Comparison of ENCODE assay signal across 13 cellular contexts in the genomic region with DNA sequence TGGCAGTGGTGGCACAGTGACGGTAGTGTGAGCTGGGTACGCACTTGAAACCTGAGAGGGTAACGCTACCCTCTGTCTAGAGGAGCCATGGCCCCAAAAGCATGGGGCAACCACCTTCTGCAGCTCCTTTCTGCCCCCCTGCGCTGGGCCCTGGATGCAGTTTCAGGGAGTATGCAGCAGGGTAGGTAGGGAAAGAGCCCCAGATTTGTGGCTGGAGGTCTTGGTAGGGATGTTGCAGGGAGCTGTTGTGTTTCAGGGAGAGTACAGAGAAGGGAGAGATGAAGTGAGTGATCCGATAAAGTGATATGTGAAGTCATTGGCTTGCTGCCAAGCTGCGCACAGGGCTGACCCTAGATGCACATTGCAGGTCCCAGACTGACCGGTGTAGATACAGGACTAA. TPM values are rescaled to one million over a fixed set of nuclear protein-coding genes. Genes with fewer than 3 reads are reported as not detected.
DNase-seq lines count a peak whose midpoint lies in the region; ATAC-seq and TF ChIP-seq lines count a peak whose summit lies in the region.
"Had no signal": no experiment of that assay in that cellular context is flagged by ENCODE, and none has a peak within 500 bp of the region (broad histone marks: within the 10 kb centered on the region; RNA-seq: fewer than 3 reads in every experiment).

No MANE protein-coding gene starts in this region.

- H3K27me3 Mint-ChIP-seq in activated T-cell treated with anti-CD3 and anti-CD28 coated beads, Interleukin-2, amount 50 U/mL, for 72 hours (ENCODE audit: low read depth): no peaks in the 10 kb centered on the region
- H3K27me3 Mint-ChIP-seq in H9 (ENCODE audit: low read depth): peaks cover 37% of the 10 kb centered on the region
- H3K27me3 Mint-ChIP-seq in naive thymus-derived CD4-positive, alpha-beta T cell: no peaks in the 10 kb centered on the region

- H3K4me3 ChIP-seq in gastrocnemius medialis: no peak overlapping the region
- no peak overlapping the region for H3K4me3 ChIP-seq in naive thymus-derived CD4-positive, alpha-beta T cell (ENCODE audit: low read length)

- H4K91ac ChIP-seq in H9 (ENCODE audit: insufficient read length, low read depth, low read length): no peak overlapping the region

- peak overlapping the region; percentile 64 for H4K5ac ChIP-seq in H9 (ENCODE audit: insufficient read length, low read depth, low read length)

- peak overlapping the region; percentile 1 for H3K27ac Mint-ChIP-seq in activated T-cell treated with anti-CD3 and anti-CD28 coated beads, Interleukin-2, amount 50 U/mL, for 72 hours
- H3K27ac Mint-ChIP-seq in H9: no peak overlapping the region
- peak overlapping the region in 2 of 9 donors; percentile 3 to 50 for H3K27ac Mint-ChIP-seq in naive thymus-derived CD4-positive, alpha-beta T cell

- no peak overlapping the region for H2BK12ac ChIP-seq in H9 (ENCODE audit: insufficient read length, low read depth, low read length)

- H3K9me3 ChIP-seq in H9 (ENCODE audit: control insufficient read depth, low read depth, low read length) (no peaks in the 10 kb centered on the region), gastrocnemius medialis (no peaks in the 10 kb centered on the region)
- no peaks in the 10 kb centered on the region for H3K9me3 ChIP-seq in naive thymus-derived CD4-positive, alpha-beta T cell (ENCODE audit: control insufficient read depth in 2 of 3, low read length in 3 of 3)
- H3K9me3 ChIP-seq: BE2C had no signal

- H4K20me1 ChIP-seq in H9 (ENCODE audit: control insufficient read depth, insufficient read depth, insufficient read length): no peaks in the 10 kb centered on the region

- H3K79me1 ChIP-seq in H9 (ENCODE audit: insufficient read depth, low read depth, low read length, poor library complexity, severe bottlenecking): no peaks in the 10 kb centered on the region

- no peak for DNase-seq in activated T-cell treated with anti-CD3 and anti-CD28 coated beads, Interleukin-2, amount 50 U/mL, for 72 hours
- no peak for DNase-seq in activated T-cell treated with anti-CD3 and anti-CD28 coated beads for 4 hours
- no peak for DNase-seq in H9
- DNase-seq in gastrocnemius medialis: peak in 1 of 2 donors; percentile 59
- no peak for DNase-seq in mucosa of gallbladder (ENCODE audit: low spot score)
- no peak for DNase-seq in NK-92 treated with Interleukin-12 subunit alpha and Interleukin-12 subunit beta, amount 100 ng/mL, for 24 hours (lab: John Stamatoyannopoulos, UW)
- no peak for DNase-seq in naive thymus-derived CD4-positive, alpha-beta T cell
- DNase-seq: activated CD8-positive, alpha-beta memory T cell treated with anti-CD3 and anti-CD28 coated beads, Interleukin-2, amount 50 U/mL, for 48 hours; BE2C; NCI-H1694; stimulated activated CD4-positive, alpha-beta T cell treated with anti-CD3 and anti-CD28 coated beads, Interleukin-4, amount 100 ng/mL, for 4 hours; T1000 had no signal

- H3K9me3 Mint-ChIP-seq in activated T-cell treated with anti-CD3 and anti-CD28 coated beads, Interleukin-2, amount 50 U/mL, for 72 hours: no peaks in the 10 kb centered on the region
- H3K9me3 Mint-ChIP-seq in H9: no peaks in the 10 kb centered on the region; a peak in 1 of 5 replicates
- peaks cover 0 to 11% (median 0%) of the 10 kb centered on the region in 11 donors for H3K9me3 Mint-ChIP-seq in naive thymus-derived CD4-positive, alpha-beta T cell

- H3K4me1 Mint-ChIP-seq in activated T-cell treated with anti-CD3 and anti-CD28 coated beads, Interleukin-2, amount 50 U/mL, for 72 hours (ENCODE audit: low read depth): peaks cover 14% of the 10 kb centered on the region
- H3K4me1 Mint-ChIP-seq in H9: peaks cover 31 to 36% of the 10 kb centered on the region in 2 experiments
- H3K4me1 Mint-ChIP-seq in naive thymus-derived CD4-positive, alpha-beta T cell: peaks cover 7 to 44% (median 40%) of the 10 kb centered on the region in 7 donors

- H3K36me3 ChIP-seq in gastrocnemius medialis: no peaks in the 10 kb centered on the region
- peaks cover 0 to 7% (median 0%) of the 10 kb centered on the region in 3 experiments for H3K36me3 ChIP-seq in naive thymus-derived CD4-positive, alpha-beta T cell (ENCODE audit: control insufficient read depth in 2 of 3, insufficient read depth in 3 of 3, low read length in 3 of 3)
- H3K36me3 ChIP-seq: BE2C had no signal

- H4K8ac ChIP-seq in H9 (replicated peaks; ENCODE audit: insufficient read length, low read depth, low read length): no peak overlapping the region

- no peak for TF ChIP-seq POLR2A in gastrocnemius medialis (IDR thresholded peaks at IDR 0.05)

- no peak overlapping the region for H3K56ac ChIP-seq in H9 (ENCODE audit: insufficient read length, low read depth, low read length)

- no peaks in the 10 kb centered on the region for H3K23me2 ChIP-seq in H9 (ENCODE audit: insufficient read length, low read depth, low read length, poor library complexity, severe bottlenecking)

- no peak overlapping the region for H3K18ac ChIP-seq in H9 (ENCODE audit: insufficient read length, low read depth, low read length)

- no peak overlapping the region; the same call in 1 of the 2 replicates for H3K14ac ChIP-seq in H9 (ENCODE audit: insufficient read depth, low read length)

- no peak overlapping the region for H3K4me2 ChIP-seq in H9 (ENCODE audit: insufficient read depth, insufficient read length, low read length)

- H3K4me3 Mint-ChIP-seq in activated T-cell treated with anti-CD3 and anti-CD28 coated beads, Interleukin-2, amount 50 U/mL, for 72 hours: no peak overlapping the region
- no peak overlapping the region for H3K4me3 Mint-ChIP-seq in H9
- H3K4me3 Mint-ChIP-seq in naive thymus-derived CD4-positive, alpha-beta T cell: no peak overlapping the region

- H2BK15ac ChIP-seq in H9 (ENCODE audit: low read depth, low read length): no peak overlapping the region

- peaks cover 0 to 5% of the 10 kb centered on the region in 2 donors for H3K36me3 Mint-ChIP-seq in activated T-cell treated with anti-CD3 and anti-CD28 coated beads, Interleukin-2, amount 50 U/mL, for 72 hours (ENCODE audit: insufficient read depth in 2 of 2)
- peaks cover 0 to 9% (median 8%) of the 10 kb centered on the region in 3 experiments; a peak in 6 of 7 replicates for H3K36me3 Mint-ChIP-seq in H9 (ENCODE audit: insufficient read depth in 1 of 3, low read depth in 3 of 3)
- H3K36me3 Mint-ChIP-seq in naive thymus-derived CD4-positive, alpha-beta T cell: peaks cover 0 to 6% (median 0%) of the 10 kb centered on the region in 5 donors

- no peak overlapping the region for H3K9ac ChIP-seq in H9 (ENCODE audit: extremely low read depth, insufficient read length, low read length)

- TF ChIP-seq CTCF in H9 (conservative IDR thresholded peaks at IDR 0.05) (no peak), VCaP (conservative IDR thresholded peaks at IDR 0.05) (no peak), gastrocnemius medialis (IDR thresholded peaks at IDR 0.05 in 4 of 5, conservative IDR thresholded peaks at IDR 0.05 in 1 of 5) (no peak)

- POLR2A ChIA-PET in naive thymus-derived CD4-positive, alpha-beta T cell (lab: Charles Lee): interaction anchor here (1.2 to 7.6 kb wide), 6 partner anchors 11 to 104 kb away, joined by 3 to 66 read pairs (median 38); a partner anchor contains a TSS

- no peak overlapping the region for H3T11ph ChIP-seq in H9 (ENCODE audit: low read length)

- in situ Hi-C loops in gastrocnemius medialis (cut with MboI; ENCODE audit: low sequenced_read_pairs in 4 of 4): no loop called here

- CTCF ChIA-PET in naive thymus-derived CD4-positive, alpha-beta T cell (lab: Charles Lee): interaction anchor here (2.1 kb wide), 1 partner anchor 13 kb away, joined by 7 read pairs; no protein-coding TSS in a partner anchor

- peaks cover 10% of the 10 kb centered on the region; the same call in 1 of the 2 replicates for H3K4me1 ChIP-seq in H9 (ENCODE audit: insufficient read depth, low read length)
- peaks cover 60 to 73% of the 10 kb centered on the region in 2 donors for H3K4me1 ChIP-seq in gastrocnemius medialis
- H3K4me1 ChIP-seq in naive thymus-derived CD4-positive, alpha-beta T cell (ENCODE audit: control insufficient read depth in 2 of 2, insufficient read depth in 2 of 2, low read length in 2 of 2): peaks cover 0 to 18% of the 10 kb centered on the region in 2 donors

- intact Hi-C loops in gastrocnemius medialis (cut with DNase I; ENCODE audit: low total_unique reads): loop anchor here (5.0 kb wide), 2 partner anchors 254 to 514 kb away; a partner anchor contains a TSS
- intact Hi-C loops in naive thymus-derived CD4-positive, alpha-beta T cell (cut with micrococcal nuclease): no loop called here

- no peak overlapping the region for H2BK20ac ChIP-seq in H9 (ENCODE audit: low read depth, low read length, poor library complexity, severe bottlenecking)

- H3K27me3 ChIP-seq in H9 (ENCODE audit: insufficient read depth, low read length): no peaks in the 10 kb centered on the region
- no peaks in the 10 kb centered on the region for H3K27me3 ChIP-seq in gastrocnemius medialis
- no peaks in the 10 kb centered on the region for H3K27me3 ChIP-seq in naive thymus-derived CD4-positive, alpha-beta T cell (ENCODE audit: control insufficient read depth in 2 of 2, insufficient read depth in 2 of 2, low read length in 2 of 2)
- H3K27me3 ChIP-seq: BE2C had no signal

- H3K27ac ChIP-seq in H9 (ENCODE audit: insufficient read length, low read depth, low read length) (no peak overlapping the region), VCaP (peak overlapping the region; percentile 27; the same call in 1 of the 2 replicates), gastrocnemius medialis (peak overlapping the region in 3 of 4 donors; percentile 88 to 95 (median 93))
- no peak overlapping the region for H3K27ac ChIP-seq in naive thymus-derived CD4-positive, alpha-beta T cell (ENCODE audit: low read depth, low read length)

- no peak overlapping the region for H2AFZ ChIP-seq in H9 (ENCODE audit: low read length)

- H3K23ac ChIP-seq in H9 (ENCODE audit: insufficient read length, low read depth, low read length): no peak overlapping the region

- no peak for ATAC-seq in activated T-cell treated with anti-CD3 and anti-CD28 coated beads, Interleukin-2, amount 50 U/mL, for 72 hours (replicated peaks in 1 of 2)
- ATAC-seq in gastrocnemius medialis: peak; percentile 17 to 20
- no peak for ATAC-seq in naive thymus-derived CD4-positive, alpha-beta T cell

- no peaks in the 10 kb centered on the region for H3K79me2 ChIP-seq in H9 (ENCODE audit: insufficient read depth, low read length)

- H2AK5ac ChIP-seq in H9 (ENCODE audit: insufficient read length, low read length): no peak overlapping the region

- no peak overlapping the region for H3K4ac ChIP-seq in H9 (ENCODE audit: low read depth, low read length)

- H2BK5ac ChIP-seq in H9 (ENCODE audit: insufficient read length, low read length): no peak overlapping the region

- no CpG with 5 or more reads among the region's 7 CpGs for WGBS in H9 (ENCODE audit: extremely low coverage, insufficient read length, low lambda C conversion rate)

- H2BK120ac ChIP-seq in H9 (ENCODE audit: low read depth, low read length, poor library complexity, severe bottlenecking): no peak overlapping the region

RNA-seq across cellular contexts. Expression of a gene that starts 2.7 kb away (rescaled TPM):
- total RNA-seq in activated T-cell treated with anti-CD3 and anti-CD28 coated beads, Interleukin-2, amount 50 U/mL, for 72 hours: 1 to 10 TPM; 1.2 to 1.7 TPM
- total RNA-seq in H9 (2021) (5.6 and 8.7 TPM in 2 replicates), gastrocnemius medialis (100 to 1,000 TPM; 129 to 355 (median 306) TPM), mucosa of gallbladder (12.9 TPM)
- total RNA-seq in naive thymus-derived CD4-positive, alpha-beta T cell: 1 to 10 TPM in 4 of 5 experiments, under 1 TPM in 1; 0.73 to 3.1 (median 1.8) TPM
- not detected for polyA plus RNA-seq in naive thymus-derived CD4-positive, alpha-beta T cell

RNA-seq across cellular contexts. Expression of a gene that starts 14.3 kb away (rescaled TPM):
- 10 to 100 TPM; 40.2 to 46.0 TPM for total RNA-seq in activated T-cell treated with anti-CD3 and anti-CD28 coated beads, Interleukin-2, amount 50 U/mL, for 72 hours
- total RNA-seq in H9 (2021) (18.7 and 24.5 TPM in 2 replicates), gastrocnemius medialis (10 to 100 TPM; 11.1 to 34.6 (median 17.3) TPM), mucosa of gallbladder (44.1 TPM)
- total RNA-seq in naive thymus-derived CD4-positive, alpha-beta T cell: 10 to 100 TPM; 33.9 to 77.1 (median 48.9) TPM
- polyA plus RNA-seq in naive thymus-derived CD4-positive, alpha-beta T cell: 10 to 100 TPM; 18.2 to 20.4 TPM

RNA-seq across cellular contexts. Expression of a gene that starts 23.6 kb away (rescaled TPM):
- 10 to 100 TPM; 57.8 to 58.8 TPM for total RNA-seq in activated T-cell treated with anti-CD3 and anti-CD28 coated beads, Interleukin-2, amount 50 U/mL, for 72 hours
- total RNA-seq in H9 (2021) (51.3 and 52.8 TPM in 2 replicates), gastrocnemius medialis (10 to 100 TPM; 48.0 to 77.2 (median 56.0) TPM), mucosa of gallbladder (147 TPM)
- total RNA-seq in naive thymus-derived CD4-positive, alpha-beta T cell: 100 to 1,000 TPM; 112 to 182 (median 164) TPM
- polyA plus RNA-seq in naive thymus-derived CD4-positive, alpha-beta T cell: 100 to 1,000 TPM; 171 to 217 TPM

RNA-seq across cellular contexts. Expression of a gene that starts 36.1 kb away (rescaled TPM):
- total RNA-seq in activated T-cell treated with anti-CD3 and anti-CD28 coated beads, Interleukin-2, amount 50 U/mL, for 72 hours: 10 to 100 TPM; 18.1 to 18.4 TPM
- total RNA-seq in H9 (2021) (49.1 and 49.3 TPM in 2 replicates), gastrocnemius medialis (10 to 100 TPM in 2 of 4 donors, 1 to 10 TPM in 2; 5.8 to 23.6 (median 15.9) TPM), mucosa of gallbladder (107 TPM)
- 10 to 100 TPM in 4 of 5 experiments, 1 to 10 TPM in 1; 7.7 to 33.1 (median 27.5) TPM for total RNA-seq in naive thymus-derived CD4-positive, alpha-beta T cell
- polyA plus RNA-seq in naive thymus-derived CD4-positive, alpha-beta T cell: 10 to 100 TPM in 1 of 2 donors, 1 to 10 TPM in 1; 3.0 to 13.5 TPM

RNA-seq across cellular contexts. Expression of a gene that starts 55.3 kb away (rescaled TPM):
- total RNA-seq in activated T-cell treated with anti-CD3 and anti-CD28 coated beads, Interleukin-2, amount 50 U/mL, for 72 hours: 100 to 1,000 TPM; 101 to 138 TPM
- total RNA-seq in H9 (2021): 126 and 131 TPM in 2 replicates
- total RNA-seq in gastrocnemius medialis: 10 to 100 TPM; 69.4 to 93.0 (median 77.7) TPM
- 81.6 TPM for total RNA-seq in mucosa of gallbladder
- total RNA-seq in naive thymus-derived CD4-positive, alpha-beta T cell: 100 to 1,000 TPM in 1 of 5 experiments, 10 to 100 TPM in 4; 55.1 to 118 (median 69.2) TPM
- 10 to 100 TPM; 78.1 to 94.8 TPM for polyA plus RNA-seq in naive thymus-derived CD4-positive, alpha-beta T cell

Comparison
In these comparisons a context has a peak if more than half of its experiments do, and no peak if none do; other contexts are left out.
1. ATAC-seq: peak in gastrocnemius medialis (2 of 2); none in activated T-cell treated with anti-CD3 and anti-CD28 coated beads, Interleukin-2, amount 50 U/mL, for 72 hours (0 of 2) and naive thymus-derived CD4-positive, alpha-beta T cell (single experiment).
2. H3K27ac ChIP-seq: peak in VCaP (single experiment) and gastrocnemius medialis (3 of 4); none in H9 (single experiment) and naive thymus-derived CD4-positive, alpha-beta T cell (single experiment).